8 cellular contexts compared by ENCODE assay signal in genomic region chr10:124917939-124918830, GRCh38. TPM values are rescaled to one million over a fixed set of nuclear protein-coding genes. Genes with fewer than 3 reads are reported as not detected.
DNase-seq lines count a peak whose midpoint lies in the region; ATAC-seq and TF ChIP-seq lines count a peak whose summit lies in the region.

No MANE protein-coding gene starts in this region.

- no peak for TF ChIP-seq EP300 in stomach (IDR thresholded peaks at IDR 0.05)

- H3K36me3 Mint-ChIP-seq in activated naive CD8-positive, alpha-beta T cell treated with anti-CD3 and anti-CD28 coated beads, Interleukin-2, amount 10 ng/mL, durations not matched to agents 7 days and 5 days: peaks cover 2% of the 10 kb centered on the region

- no peaks in the 10 kb centered on the region for H3K27me3 Mint-ChIP-seq in activated naive CD8-positive, alpha-beta T cell treated with anti-CD3 and anti-CD28 coated beads, Interleukin-2, amount 10 ng/mL, durations not matched to agents 7 days and 5 days

- peak overlapping the region; percentile 96 for H3K27ac Mint-ChIP-seq in activated naive CD8-positive, alpha-beta T cell treated with anti-CD3 and anti-CD28 coated beads, Interleukin-2, amount 10 ng/mL, durations not matched to agents 7 days and 5 days

- TF ChIP-seq CTCF in AG04450 (IDR thresholded peaks at IDR 0.05; ENCODE audit: low read depth, low read length) (no peak), HEK293 (tag by site-specific recombination; IDR thresholded peaks at IDR 0.05) (peak; percentile 29; the same call in 1 of the 2 replicates), stomach (IDR thresholded peaks at IDR 0.05) (no peak)

- 14 to 17% (median 15%) methylated on average over 23 of the region's 23 CpGs for WGBS in stomach, 5 donors

- H3K27ac ChIP-seq in AG04450 (ENCODE audit: low read depth, low read length) (peak overlapping the region; percentile 92), HEK293 (ENCODE audit: extremely low read depth, low read depth, low read length) (peak overlapping the region; percentile 93), iPS-18a (ENCODE audit: low read length) (peak overlapping the region; percentile 27), stomach (peak overlapping the region; percentile 98 to 99 (median 99))

- H3K9me3 ChIP-seq in AG04450 (ENCODE audit: control insufficient read depth, insufficient read depth, low read length) (no peaks in the 10 kb centered on the region), HEK293 (ENCODE audit: control insufficient read depth, insufficient read depth, low read depth, low read length) (no peaks in the 10 kb centered on the region), iPS-18a (ENCODE audit: control insufficient read depth, low read depth, low read length) (no peaks in the 10 kb centered on the region), stomach (no peaks in the 10 kb centered on the region)

- H3K36me3 ChIP-seq in HEK293 (ENCODE audit: control insufficient read depth in 2 of 2, insufficient read depth in 1 of 2, low read length in 2 of 2) (peaks cover 0 to 4% of the 10 kb centered on the region in 2 experiments; a peak in 2 of 3 replicates), iPS-18a (ENCODE audit: control insufficient read depth, low read depth, low read length) (no peaks in the 10 kb centered on the region), stomach (peaks cover 0 to 8% (median 6%) of the 10 kb centered on the region in 4 donors)

- H3K9ac ChIP-seq in iPS-18a (ENCODE audit: low read length): peak overlapping the region; percentile 81

- POLR2A ChIA-PET in AG04450 (lab: Yijun Ruan, JAX) (interaction anchor here (0.7 to 2.5 kb wide), 3 partner anchors 11 to 26 kb away, joined by 3 to 10 read pairs (median 9); no protein-coding TSS in a partner anchor), HEK293 (lab: Yijun Ruan, JAX) (interaction anchor here (2.1 kb wide), 1 partner anchor 127 kb away, joined by 6 read pairs; the partner anchor contains the start of gene EEF1AKMT2)
- POLR2A ChIA-PET in activated naive CD8-positive, alpha-beta T cell treated with anti-CD3 and anti-CD28 coated beads, Interleukin-2, amount 10 ng/mL, durations not matched to agents 7 days and 5 days (lab: Charles Lee): interaction anchor here (1.6 kb wide), 1 partner anchor 8 kb away, joined by 4 read pairs; no protein-coding TSS in a partner anchor

- H3K4me1 ChIP-seq in HEK293 (ENCODE audit: control insufficient read depth, insufficient read depth, low read length) (no peaks in the 10 kb centered on the region), iPS-18a (ENCODE audit: control insufficient read depth, low read depth, low read length) (peaks cover 6% of the 10 kb centered on the region), stomach (peaks cover 18 to 49% (median 37%) of the 10 kb centered on the region in 4 donors)

- H3K4me3 Mint-ChIP-seq in activated naive CD8-positive, alpha-beta T cell treated with anti-CD3 and anti-CD28 coated beads, Interleukin-2, amount 10 ng/mL, durations not matched to agents 7 days and 5 days: peak overlapping the region; percentile 94

- intact Hi-C loops in stomach (cut with DNase I; ENCODE audit: low total_unique reads): no loop called here

- CTCF ChIA-PET in AG04450 (lab: Charles Lee): no interaction called here
- CTCF ChIA-PET in HEK293 (lab: Yijun Ruan, JAX): interaction anchor here (0.6 kb wide), 1 partner anchor 23 kb away, joined by 6 read pairs; no protein-coding TSS in a partner anchor

- DNase-seq in AG04450 (ENCODE audit: low read depth, low spot score): no peak
- no peak for DNase-seq in activated naive CD8-positive, alpha-beta T cell treated with anti-CD3 and anti-CD28 coated beads, Interleukin-2, amount 10 ng/mL, durations not matched to agents 7 days and 5 days
- no peak for DNase-seq in stomach
- DNase-seq in NCI-H2081 treated with DMSO at 0.1 percent for 48 hours (lab: John Stamatoyannopoulos, UW): no peak
- DNase-seq in NCI-H1092 treated with DMSO at 0.1 percent for 48 hours (lab: John Stamatoyannopoulos, UW): no peak

- peak overlapping the region; percentile 82 for H3K4me3 ChIP-seq in AG04450 (ENCODE audit: low read depth, low read length)
- H3K4me3 ChIP-seq in HEK293 (ENCODE audit: low read depth, low read length): peak overlapping the region; percentile 83
- peak overlapping the region; percentile 84 for H3K4me3 ChIP-seq in iPS-18a (ENCODE audit: low read length)
- H3K4me3 ChIP-seq in stomach: peak overlapping the region; percentile 76 to 92 (median 80)

- no peaks in the 10 kb centered on the region for H3K27me3 ChIP-seq in AG04450 (ENCODE audit: control insufficient read depth, insufficient read depth, low read length)
- no peaks in the 10 kb centered on the region for H3K27me3 ChIP-seq in iPS-18a (ENCODE audit: control insufficient read depth, insufficient read depth, low read length)
- no peaks in the 10 kb centered on the region for H3K27me3 ChIP-seq in stomach

- H3K9me3 Mint-ChIP-seq in activated naive CD8-positive, alpha-beta T cell treated with anti-CD3 and anti-CD28 coated beads, Interleukin-2, amount 10 ng/mL, durations not matched to agents 7 days and 5 days: no peaks in the 10 kb centered on the region

- no peak for ATAC-seq in activated naive CD8-positive, alpha-beta T cell treated with anti-CD3 and anti-CD28 coated beads, Interleukin-2, amount 10 ng/mL, durations not matched to agents 7 days and 5 days (ENCODE audit: low read depth)
- no peak for ATAC-seq in HG03045 (IDR thresholded peaks at IDR 0.05; ENCODE audit: unreplicated experiment)

- TF ChIP-seq POLR2A in stomach (IDR thresholded peaks at IDR 0.05): no peak

- peaks cover 25% of the 10 kb centered on the region for H3K4me1 Mint-ChIP-seq in activated naive CD8-positive, alpha-beta T cell treated with anti-CD3 and anti-CD28 coated beads, Interleukin-2, amount 10 ng/mL, durations not matched to agents 7 days and 5 days

TF ChIP-seq in HEK293, 187 proteins besides CTCF, POLR2A, EP300 and RAD21 (continues in another document):
- TF ChIP-seq HOXD13 (CRISPR knock-in tag; IDR thresholded peaks at IDR 0.05; ENCODE audit: borderline replicate concordance): 0 out of 2 replicates have a peak, but pooled peaks have one; percentile 1
- TF ChIP-seq PRDM10 (tag by site-specific recombination; IDR thresholded peaks at IDR 0.05): peak; percentile 65
- peak; percentile 82 for TF ChIP-seq ZBTB17 (tag by site-specific recombination; IDR thresholded peaks at IDR 0.05)
- TF ChIP-seq EGR2 (tag by site-specific recombination; IDR thresholded peaks at IDR 0.05; ENCODE audit: low read depth): no peak
- TF ChIP-seq ZFP37 (tag by site-specific recombination; IDR thresholded peaks at IDR 0.05): peak; percentile 40; the same call in 1 of the 2 replicates
- TF ChIP-seq ZNF146 (tag by site-specific recombination; IDR thresholded peaks at IDR 0.05): 0 out of 2 replicates have a peak, but pooled peaks have one; percentile 4
- TF ChIP-seq GLIS1 (tag by site-specific recombination; IDR thresholded peaks at IDR 0.05): peak; percentile 48
- TF ChIP-seq ZNF580 (tag by site-specific recombination; IDR thresholded peaks at IDR 0.05): 0 out of 2 replicates have a peak, but pooled peaks have one; percentile 13
- no peak for TF ChIP-seq KLF1 (tag by site-specific recombination; IDR thresholded peaks at IDR 0.05)
- peak; percentile 47; the same call in 1 of the 2 replicates for TF ChIP-seq ZNF366 (tag by site-specific recombination; conservative IDR thresholded peaks at IDR 0.05)
- TF ChIP-seq ZNF114 (tag by site-specific recombination; IDR thresholded peaks at IDR 0.05): no peak
- no peak for TF ChIP-seq ZNF184 (tag by site-specific recombination; IDR thresholded peaks at IDR 0.05)
- TF ChIP-seq OVOL3 (tag by site-specific recombination; IDR thresholded peaks at IDR 0.05): no peak

RNA-seq across cellular contexts. Expression of gene ZRANB1, which starts 23.7 kb away (rescaled TPM):
- polyA plus RNA-seq in AG04450 (2011; rRNA removed) (29.9 and 36.9 TPM in 2 replicates), stomach (10 to 100 TPM in 1 of 3 donors, 1 to 10 TPM in 2; 7.0 to 15.0 (median 9.1) TPM)
- polyA minus RNA-seq in AG04450 (2011; rRNA and poly(A)+ RNA removed): 31.0 and 39.2 TPM in 2 replicates
- 10 to 100 TPM; 15.3 to 15.8 TPM for total RNA-seq in activated naive CD8-positive, alpha-beta T cell treated with anti-CD3 and anti-CD28 coated beads, Interleukin-2, amount 10 ng/mL, durations not matched to agents 7 days and 5 days
- total RNA-seq in stomach: 10 to 100 TPM in 4 of 5 donors, 1 to 10 TPM in 1; 9.3 to 63.7 (median 11.6) TPM

Comparison
In these comparisons a context has a peak if more than half of its experiments do, and no peak if none do; other contexts are left out.
1. H3K27ac ChIP-seq: peak in every context shown above with its lines; median percentile 99 in stomach; 93 in HEK293; 92 in AG04450; 27 in iPS-18a.